Comparison of ENCODE assay signal across 9 cellular contexts in the genomic region with DNA sequence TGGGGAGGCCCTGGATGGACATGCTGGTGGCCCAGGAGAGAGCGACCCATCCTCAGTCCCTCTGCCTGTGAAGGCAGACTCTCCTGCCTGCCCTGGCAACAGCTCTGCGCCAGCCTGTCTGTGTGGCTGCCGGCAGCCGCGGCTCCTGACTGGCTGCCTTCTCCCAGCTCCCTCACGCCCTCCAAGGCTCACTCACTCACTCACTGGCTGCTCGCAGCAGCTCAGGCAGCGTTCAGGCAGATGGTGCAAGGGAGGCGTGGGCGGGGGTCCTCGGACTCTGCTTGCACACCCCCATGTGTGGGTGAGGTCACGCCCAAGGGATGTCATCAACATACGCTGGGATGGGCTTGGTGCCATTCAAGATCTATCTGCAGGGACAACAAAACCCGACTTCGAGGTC.
DNase-seq lines count a peak whose midpoint lies in the region; ATAC-seq and TF ChIP-seq lines count a peak whose summit lies in the region.
"Had no signal": no experiment of that assay in that cellular context is flagged by ENCODE, and none has a peak within 500 bp of the region (broad histone marks: within the 10 kb centered on the region; RNA-seq: fewer than 3 reads in every experiment).

No MANE protein-coding gene starts in this region.

- no peaks in the 10 kb centered on the region for H3K27me3 ChIP-seq in heart left ventricle

- H3K36me3 ChIP-seq in HEK293 (ENCODE audit: control insufficient read depth in 2 of 2, insufficient read depth in 1 of 2, low read length in 2 of 2) (no peaks in the 10 kb centered on the region), heart left ventricle (peaks cover 0 to 5% (median 0%) of the 10 kb centered on the region in 9 donors)

- no peaks in the 10 kb centered on the region for H3K9me3 ChIP-seq in HEK293 (ENCODE audit: control insufficient read depth, insufficient read depth, low read depth, low read length)
- H3K9me3 ChIP-seq in heart left ventricle, result no peaks in the 10 kb centered on the region

- intact Hi-C loops in heart left ventricle (cut with DNase I) (loop anchor here in 2 of 10 donors (2.0 to 10.0 kb wide), 2 partner anchors 15 to 147 kb away; no protein-coding TSS in a partner anchor), posterior cingulate gyrus (cut with DNase I) (no loop called here)

- TF ChIP-seq CTCF in HEK293 (tag by site-specific recombination; IDR thresholded peaks at IDR 0.05), result no peak
- no peak for TF ChIP-seq CTCF in heart left ventricle (IDR thresholded peaks at IDR 0.05)

- H3K27ac ChIP-seq in HEK293 (ENCODE audit: extremely low read depth, low read depth, low read length) (no peak overlapping the region), angular gyrus (ENCODE audit: low read depth, low read length) (peak overlapping the region; percentile 46), heart left ventricle (peak overlapping the region in 4 of 12 donors; percentile 30 to 47 (median 38))

- H3K4me3 ChIP-seq in HEK293 (ENCODE audit: low read depth, low read length) (no peak overlapping the region), heart left ventricle (no peak overlapping the region)

- CTCF ChIA-PET in HEK293 (lab: Yijun Ruan, JAX), result interaction anchor here (0.7 to 0.9 kb wide), 2 partner anchors 15 to 33 kb away, joined by 3 read pairs; no protein-coding TSS in a partner anchor

- POLR2A ChIA-PET in HEK293 (lab: Yijun Ruan, JAX), result no interaction called here

- H3K4me1 ChIP-seq in HEK293 (ENCODE audit: control insufficient read depth, insufficient read depth, low read length) (no peaks in the 10 kb centered on the region), heart left ventricle (peaks cover 13 to 98% (median 78%) of the 10 kb centered on the region in 12 donors)

- DNase-seq in heart left ventricle (peak in 3 of 5 donors; percentile 57 to 77 (median 68)), posterior cingulate gyrus (peak; percentile 38 to 96 (median 80)), germinal center (ENCODE audit: low spot score) (no peak), LoVo (ENCODE audit: low spot score) (no peak), NOMO-1 treated with dmso at 0.1 percent for 144 hours (lab: John Stamatoyannopoulos, UW; ENCODE audit: unreplicated experiment) (no peak)

- no peak for TF ChIP-seq POLR2A in heart left ventricle (IDR thresholded peaks at IDR 0.05)

- WGBS in heart left ventricle, 4 donors, result 32 to 47% (median 37%) methylated on average over 14 to 15 of the region's 15 CpGs

- ATAC-seq in heart left ventricle (peak; percentile 76 to 81 (median 80)), GM21786 (IDR thresholded peaks at IDR 0.05; ENCODE audit: unreplicated experiment) (no peak)
- ATAC-seq: activated T-helper 17 cell treated with anti-CD3 and anti-CD28 coated beads, Interleukin-2, amount 50 U/mL, for 72 hours had no signal

TF ChIP-seq in HEK293, 187 proteins besides CTCF, POLR2A, EP300 and RAD21:
- peak; percentile 75 for TF ChIP-seq EGR2 (tag by site-specific recombination; IDR thresholded peaks at IDR 0.05; ENCODE audit: low read depth)
- TF ChIP-seq ZNF555 (tag by site-specific recombination; conservative IDR thresholded peaks at IDR 0.05), result no peak
- TF ChIP-seq ZFHX2 (tag by site-specific recombination; conservative IDR thresholded peaks at IDR 0.05), result peak; percentile 91
- TF ChIP-seq, protein P1, sequence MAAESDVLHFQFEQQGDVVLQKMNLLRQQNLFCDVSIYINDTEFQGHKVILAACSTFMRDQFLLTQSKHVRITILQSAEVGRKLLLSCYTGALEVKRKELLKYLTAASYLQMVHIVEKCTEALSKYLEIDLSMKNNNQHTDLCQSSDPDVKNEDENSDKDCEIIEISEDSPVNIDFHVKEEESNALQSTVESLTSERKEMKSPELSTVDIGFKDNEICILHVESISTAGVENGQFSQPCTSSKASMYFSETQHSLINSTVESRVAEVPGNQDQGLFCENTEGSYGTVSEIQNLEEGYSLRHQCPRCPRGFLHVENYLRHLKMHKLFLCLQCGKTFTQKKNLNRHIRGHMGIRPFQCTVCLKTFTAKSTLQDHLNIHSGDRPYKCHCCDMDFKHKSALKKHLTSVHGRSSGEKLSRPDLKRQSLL (tag by site-specific recombination; IDR thresholded peaks at IDR 0.05), result no peak

Comparison
In these comparisons a context has a peak if more than half of its experiments do, and no peak if none do; other contexts are left out.
1. DNase-seq: peak in heart left ventricle (3 of 5) and posterior cingulate gyrus (10 of 10); none in germinal center (single experiment), LoVo (single experiment) and NOMO-1 treated with dmso at 0.1 percent for 144 hours (single experiment).